Comparison of ENCODE assay signal across 8 cellular contexts in genomic region chr19:19514881-19515763, GRCh38. TPM values are rescaled to one million over a fixed set of nuclear protein-coding genes. Genes with fewer than 3 reads are reported as not detected.
DNase-seq lines count a peak whose midpoint lies in the region; ATAC-seq, FAIRE-seq and TF ChIP-seq lines count a peak whose summit lies in the region.

TSSK6 (minus strand) TSS chr19:19515548; CDS start chr19:19515427, 121 bp downstream.

- WGBS in mesendoderm (ENCODE audit: extremely low coverage, insufficient coverage, low lambda C conversion rate) = no CpG with 5 or more reads among the region's 78 CpGs

- FAIRE-seq in frontal cortex (lab: Jason Lieb, UNC) = no peak

- H2BK5ac ChIP-seq in mesendoderm (ENCODE audit: low read length) = no peak within 1 kb of the TSS

- H2BK120ac ChIP-seq in mesendoderm (ENCODE audit: low read depth, low read length) = no peak within 1 kb of the TSS

- H3K79me1 ChIP-seq in mesendoderm (ENCODE audit: low read length) = peaks cover 8% of the 10 kb centered on the region

- peak within 1 kb of the TSS; percentile 58 for H3K4ac ChIP-seq in mesendoderm (ENCODE audit: low read depth, low read length)

- ATAC-seq in HG03159 (IDR thresholded peaks at IDR 0.05; ENCODE audit: unreplicated experiment) = no peak

- H3K23ac ChIP-seq in mesendoderm (ENCODE audit: low read length) = peak within 1 kb of the TSS; percentile 90

- H3K4me3 ChIP-seq in HUES48 (ENCODE audit: low read depth, low read length) (peak within 1 kb of the TSS; percentile 83), cardiac fibroblast (replicated peaks in 1 of 2; ENCODE audit: low read depth in 2 of 2, low read length in 2 of 2) (peak within 1 kb of the TSS; percentile 74 to 85), mesendoderm (ENCODE audit: low read length) (peak within 1 kb of the TSS; percentile 98)

- peak within 1 kb of the TSS; percentile 95 for H4K8ac ChIP-seq in mesendoderm (ENCODE audit: low read depth, low read length)

- peak within 1 kb of the TSS; percentile 97 for H3K18ac ChIP-seq in mesendoderm (ENCODE audit: low read length)

- no peak within 1 kb of the TSS for H4K5ac ChIP-seq in mesendoderm (ENCODE audit: low read length)

- no peak within 1 kb of the TSS for H2AK5ac ChIP-seq in mesendoderm (ENCODE audit: low read length)

- TF ChIP-seq CTCF in 22Rv1 (IDR thresholded peaks at IDR 0.05) (no peak), cardiac fibroblast (IDR thresholded peaks at IDR 0.05; ENCODE audit: low read depth, low read length) (no peak)

- peak within 1 kb of the TSS; percentile 84 for H3K4me2 ChIP-seq in mesendoderm (ENCODE audit: low read length)

- H3K79me2 ChIP-seq in mesendoderm (ENCODE audit: control insufficient read depth, insufficient read depth, low read length) = peaks cover 16% of the 10 kb centered on the region

- H3K9me3 ChIP-seq in HUES48 (ENCODE audit: control insufficient read depth, insufficient read depth, low read length) = no peaks in the 10 kb centered on the region

- peaks cover 10% of the 10 kb centered on the region for H3K36me3 ChIP-seq in HUES48 (ENCODE audit: control insufficient read depth, insufficient read depth, low read length)
- peaks cover 2% of the 10 kb centered on the region for H3K36me3 ChIP-seq in mesendoderm (ENCODE audit: control insufficient read depth, insufficient read depth, low read length)

- H3K9ac ChIP-seq in HUES48 (ENCODE audit: low read depth, low read length) = peak within 1 kb of the TSS; percentile 82
- H3K9ac ChIP-seq in mesendoderm (ENCODE audit: low read length) = peak within 1 kb of the TSS; percentile 96

- peak within 1 kb of the TSS; percentile 94 for H3K56ac ChIP-seq in mesendoderm (ENCODE audit: low read length)

- no peak within 1 kb of the TSS for H2BK15ac ChIP-seq in mesendoderm (replicated peaks; ENCODE audit: low read depth)

- DNase-seq in cardiac fibroblast (ENCODE audit: low read depth in 2 of 2) (no peak), mesendoderm (no peak), frontal cortex (ENCODE audit: low spot score in 2 of 2) (no peak), SIG-M5 treated with dmso at 0.1 percent for 504 hours (lab: John Stamatoyannopoulos, UW; ENCODE audit: unreplicated experiment) (no peak), NCI-H510A treated with DMSO at 0.1 percent for 48 hours (lab: John Stamatoyannopoulos, UW) (no peak)

- H3K27ac ChIP-seq in 22Rv1 (peak within 1 kb of the TSS; percentile 74), HUES48 (ENCODE audit: low read depth, low read length) (peak within 1 kb of the TSS; percentile 87), mesendoderm (ENCODE audit: low read depth, low read length) (no peak within 1 kb of the TSS)

- H3K27me3 ChIP-seq in HUES48 (ENCODE audit: control insufficient read depth, insufficient read depth, low read length) = no peaks in the 10 kb centered on the region
- H3K27me3 ChIP-seq in mesendoderm (ENCODE audit: insufficient read depth, low read length, poor library complexity) = no peaks in the 10 kb centered on the region

- no peaks in the 10 kb centered on the region; the same call in 1 of the 2 replicates for H3K4me1 ChIP-seq in HUES48 (ENCODE audit: control insufficient read depth, insufficient read depth, low read length)
- H3K4me1 ChIP-seq in mesendoderm (ENCODE audit: control insufficient read depth, low read depth, low read length) = no peaks in the 10 kb centered on the region

RNA-seq across cellular contexts. Expression of gene TSSK6, which starts in this region (rescaled TPM):
- 0.77 TPM for polyA plus RNA-seq in mesendoderm (2013, experiment 1 of 2)
- 0.67 TPM for polyA plus RNA-seq in mesendoderm (2013, experiment 2 of 2)
- 2.4 TPM for total RNA-seq in frontal cortex
